15 cellular contexts compared by ENCODE assay signal in genomic region chr18:6405237-6406074, GRCh38. TPM values are rescaled to one million over a fixed set of nuclear protein-coding genes. Genes with fewer than 3 reads are reported as not detected.
A peak's percentile ranks its signal among the peaks of the same experiment; 100 is the strongest.
DNase-seq lines count a peak whose midpoint lies in the region; ATAC-seq, FAIRE-seq and TF ChIP-seq lines count a peak whose summit lies in the region.
"Had no signal": no experiment of that assay in that cellular context is flagged by ENCODE, and none has a peak within 500 bp of the region (broad histone marks: within the 10 kb centered on the region; RNA-seq: fewer than 3 reads in every experiment).

No MANE protein-coding gene starts in this region.

- no TSS peak for BruUV-seq in GM12878 (replicated peaks; lab: Mats Ljungman, UMichigan)

- TF ChIP-seq RAD21 in GM12878 (IDR thresholded peaks at IDR 0.05; ENCODE audit: insufficient read depth, low read depth, low read length) = no peak

- CTCF ChIA-PET in GM12878 (lab: Yijun Ruan, JAX) = no interaction called here

- H4K20me1 ChIP-seq in GM12878 (ENCODE audit: control insufficient read depth, insufficient read depth) = no peaks in the 10 kb centered on the region

- no peak overlapping the region for H3K4me3 Mint-ChIP-seq in natural killer cell treated with Interleukin-12 subunit alpha and Interleukin-12 subunit beta and Interleukin-15 and Interleukin-18, amount 100 ng/mL, for 72 hours
- no peak overlapping the region for H3K4me3 Mint-ChIP-seq in natural killer cell
- H3K4me3 Mint-ChIP-seq: stimulated activated naive CD8-positive, alpha-beta T cell treated with anti-CD3 and anti-CD28 coated beads, Interleukin-15, Interleukin-2, amounts not matched to agents 100 ng/mL and 50 ng/mL, for 24 hours had no signal

- peak overlapping the region; percentile 33 to 75 for H3K27ac Mint-ChIP-seq in natural killer cell treated with Interleukin-12 subunit alpha and Interleukin-12 subunit beta and Interleukin-15 and Interleukin-18, amount 100 ng/mL, for 72 hours
- H3K27ac Mint-ChIP-seq in natural killer cell = no peak overlapping the region
- H3K27ac Mint-ChIP-seq: stimulated activated naive CD8-positive, alpha-beta T cell treated with anti-CD3 and anti-CD28 coated beads, Interleukin-15, Interleukin-2, amounts not matched to agents 100 ng/mL and 50 ng/mL, for 24 hours had no signal

- H3K9ac ChIP-seq in GM12878 (ENCODE audit: control insufficient read depth, insufficient read depth, low read length) = no peak overlapping the region

- no peaks in the 10 kb centered on the region for H3K27me3 ChIP-seq in GM12878 (replicated peaks in 1 of 2; ENCODE audit: control insufficient read depth in 2 of 2, insufficient read depth in 2 of 2, low read length in 1 of 2)

- DNase-seq in natural killer cell treated with Interleukin-12 subunit alpha and Interleukin-12 subunit beta and Interleukin-15 and Interleukin-18, amount 100 ng/mL, for 72 hours (ENCODE audit: low spot score) = no peak
- DNase-seq in natural killer cell = no peak
- DNase-seq in GM12878 (ENCODE audit: low read depth, low spot score) = no peak
- DNase-seq in medulla oblongata (ENCODE audit: extremely low spot score) = peak; percentile 33
- DNase-seq in ACHN = no peak
- no peak for DNase-seq in LoVo (ENCODE audit: low spot score)
- DNase-seq in activated gamma-delta T cell (lab: John Stamatoyannopoulos, UW) = no peak
- DNase-seq in RKO (ENCODE audit: low spot score) = no peak
- DNase-seq: activated naive CD4-positive, alpha-beta T cell treated with anti-CD3 and anti-CD28 coated beads, Interleukin-2, amount 50 U/mL, for 16 hours; erythroblast; left ventricle myocardium inferior; NCI-H2029 treated with DMSO at 0.1 percent for 48 hours had no signal

- H3K36me3 Mint-ChIP-seq in natural killer cell treated with Interleukin-12 subunit alpha and Interleukin-12 subunit beta and Interleukin-15 and Interleukin-18, amount 100 ng/mL, for 72 hours = no peaks in the 10 kb centered on the region
- H3K36me3 Mint-ChIP-seq in natural killer cell = no peaks in the 10 kb centered on the region

- H3K4me1 Mint-ChIP-seq in natural killer cell treated with Interleukin-12 subunit alpha and Interleukin-12 subunit beta and Interleukin-15 and Interleukin-18, amount 100 ng/mL, for 72 hours (ENCODE audit: low read depth in 2 of 2) = peaks cover 13 to 28% of the 10 kb centered on the region in 2 donors
- H3K4me1 Mint-ChIP-seq in natural killer cell = peaks cover 27 to 36% of the 10 kb centered on the region in 2 donors

- in situ Hi-C loops in GM12878 (cut with MboI) (no loop called here), ACHN (cut with HindIII; ENCODE audit: low pct_ligation_motif_present, low pct_unique_long_range_greater_than_20kb, low sequenced_read_pairs) (no loop called here)

- no peak for ATAC-seq in natural killer cell treated with Interleukin-12 subunit alpha and Interleukin-12 subunit beta and Interleukin-15 and Interleukin-18, amount 100 ng/mL, for 72 hours
- ATAC-seq in natural killer cell (no peak), GM12878 (no peak)

- intact Hi-C loops in natural killer cell (cut with micrococcal nuclease) = no loop called here
- intact Hi-C loops in GM12878 (cut with micrococcal nuclease; ENCODE audit: unreplicated experiment) = no loop called here

- H3K4me1 ChIP-seq in GM12878 (ENCODE audit: control insufficient read depth, insufficient read depth, low read length) = peaks cover 10% of the 10 kb centered on the region; the same call in 1 of the 2 replicates
- H3K4me1 ChIP-seq: left ventricle myocardium inferior had no signal

- H3K4me2 ChIP-seq in GM12878 (ENCODE audit: control insufficient read depth, insufficient read depth) = peak overlapping the region; percentile 35; the same call in 1 of the 2 replicates

- H3K27ac ChIP-seq in GM12878 (ENCODE audit: control insufficient read depth, insufficient read depth) = no peak overlapping the region
- H3K27ac ChIP-seq: left ventricle myocardium inferior, VCaP had no signal

- H3K4me3 ChIP-seq in GM12878 = no peak overlapping the region
- H3K4me3 ChIP-seq: left ventricle myocardium inferior had no signal

- no peak for TF ChIP-seq CTCF in natural killer cell (IDR thresholded peaks at IDR 0.05)
- no peak for TF ChIP-seq CTCF in GM12878 (IDR thresholded peaks at IDR 0.05 in 2 of 3, conservative IDR thresholded peaks at IDR 0.05 in 1 of 3; ENCODE audit: control insufficient read depth in 2 of 3, extremely low read depth in 1 of 3, insufficient read depth in 1 of 3, low read depth in 3 of 3, low read length in 3 of 3)

- TF ChIP-seq EP300 in GM12878 (IDR thresholded peaks at IDR 0.05; ENCODE audit: borderline replicate concordance in 1 of 2, control insufficient read depth in 1 of 2, low read depth in 2 of 2, low read length in 2 of 2) = no peak

- POLR2A ChIA-PET in GM12878 (lab: Charles Lee) = no interaction called here

- SMC1A ChIA-PET in GM12878 (lab: Charles Lee; ENCODE audit: uncharacterized antibody, unreplicated experiment) = interaction anchor here (1.1 kb wide), 2 partner anchors 8 to 10 kb away, joined by 3 read pairs; no protein-coding TSS in a partner anchor

- RAD21 ChIA-PET in GM12878 (lab: Charles Lee; ENCODE audit: unreplicated experiment) = no interaction called here

- no peaks in the 10 kb centered on the region; the same call in none of the 2 replicates for H3K79me2 ChIP-seq in GM12878 (ENCODE audit: control insufficient read depth, insufficient read depth, low read length)

- no peaks in the 10 kb centered on the region for H3K9me3 Mint-ChIP-seq in natural killer cell treated with Interleukin-12 subunit alpha and Interleukin-12 subunit beta and Interleukin-15 and Interleukin-18, amount 100 ng/mL, for 72 hours
- no peaks in the 10 kb centered on the region for H3K9me3 Mint-ChIP-seq in natural killer cell
- H3K9me3 Mint-ChIP-seq: stimulated activated naive CD8-positive, alpha-beta T cell treated with anti-CD3 and anti-CD28 coated beads, Interleukin-15, Interleukin-2, amounts not matched to agents 100 ng/mL and 50 ng/mL, for 24 hours had no signal

- H2AFZ ChIP-seq in GM12878 (ENCODE audit: control insufficient read depth, low read depth, low read length) = no peak overlapping the region

- no peaks in the 10 kb centered on the region for H3K36me3 ChIP-seq in GM12878 (ENCODE audit: control insufficient read depth in 2 of 2, insufficient read depth in 2 of 2, low read length in 1 of 2)
- H3K36me3 ChIP-seq: left ventricle myocardium inferior had no signal

- no peak for FAIRE-seq in GM12878 (lab: Jason Lieb, UNC)
- FAIRE-seq: colon had no signal

- no peaks in the 10 kb centered on the region for H3K9me3 ChIP-seq in GM12878 (replicated peaks; ENCODE audit: control insufficient read depth, insufficient read depth, low read length)
- H3K9me3 ChIP-seq: left ventricle myocardium inferior had no signal

- TF ChIP-seq POLR2A in GM12878 (IDR thresholded peaks at IDR 0.05; ENCODE audit: low read depth, low read length) = no peak

- WGBS in GM12878 (ENCODE audit: insufficient coverage, insufficient replicate concordance, low lambda C conversion rate, missing lambda C conversion rate) = 88% methylated on average over 11 of the region's 11 CpGs

- H3K27me3 Mint-ChIP-seq in natural killer cell treated with Interleukin-12 subunit alpha and Interleukin-12 subunit beta and Interleukin-15 and Interleukin-18, amount 100 ng/mL, for 72 hours = no peaks in the 10 kb centered on the region
- no peaks in the 10 kb centered on the region for H3K27me3 Mint-ChIP-seq in natural killer cell (ENCODE audit: low read depth in 2 of 2)
- H3K27me3 Mint-ChIP-seq: stimulated activated naive CD8-positive, alpha-beta T cell treated with anti-CD3 and anti-CD28 coated beads, Interleukin-15, Interleukin-2, amounts not matched to agents 100 ng/mL and 50 ng/mL, for 24 hours had no signal

TF ChIP-seq in GM12878, 131 proteins besides CTCF, POLR2A, EP300 and RAD21 (continues in another document):
- no peak for TF ChIP-seq CBX3 (IDR thresholded peaks at IDR 0.05; ENCODE audit: borderline replicate concordance, low read depth)

RNA-seq across cellular contexts. Expression of gene L3MBTL4, which starts 9.3 kb away (rescaled TPM):
- 10 to 100 TPM in 1 of 2 donors, 1 to 10 TPM in 1; 4.1 to 10.2 TPM for total RNA-seq in natural killer cell treated with Interleukin-12 subunit alpha and Interleukin-12 subunit beta and Interleukin-15 and Interleukin-18, amount 100 ng/mL, for 72 hours
- total RNA-seq in natural killer cell (10 to 100 TPM; 27.9 to 34.2 (median 30.0) TPM), GM12878 (2014; rRNA removed) (4.9 and 5.3 TPM in 2 replicates), GM12878 (2014; rRNA removed; fragmentation: Illumina TruSeq; extraction: Trizol) (5.3 and 5.5 TPM in 2 replicates), GM12878 (2021) (8.7 and 9.7 TPM in 2 replicates)
- 10.6 and 19.0 TPM in 2 replicates for total RNA-seq in GM12878 (2013; cell fraction: nucleolus; rRNA removed)
- 1.3 TPM for polyA plus RNA-seq in GM12878 (2011; ENCODE audit: low read depth)
- polyA plus RNA-seq in GM12878 (2011; rRNA removed) (2.5 and 2.6 TPM in 2 replicates), GM12878 (2014; fragmentation: Illumina TruSeq; extraction: Trizol) (3.7 and 4.7 TPM in 2 replicates), GM12878 (2014; fragmentation: Nextera tagmentation; extraction: Ambion mirVana) (1 to 10 TPM; 1.3 to 1.6 TPM), GM12878 (2014; rRNA removed) (2.8 and 3.9 TPM in 2 replicates), GM12878 (2016; fragmentation: Nextera tagmentation; extraction: Ambion mirVana) (1 to 10 TPM; 2.1 to 4.2 TPM)
- polyA plus RNA-seq in GM12878 (2011; cell fraction: cytosol; rRNA removed) = 1.3 and 1.4 TPM in 2 replicates
- polyA plus RNA-seq in GM12878 (2011; cell fraction: nucleus; rRNA removed) = 4.2 TPM in 2 replicates
- polyA plus RNA-seq in GM12878 (2012) = 1.4 and 2.1 TPM in 2 replicates
- polyA minus RNA-seq in GM12878 (2011; rRNA and poly(A)+ RNA removed) = 4.6 and 6.4 TPM in 2 replicates
- 0.80 and 1.7 TPM in 2 replicates for polyA minus RNA-seq in GM12878 (2011; cell fraction: cytosol; rRNA and poly(A)+ RNA removed)
- polyA minus RNA-seq in GM12878 (2011; cell fraction: nucleus; rRNA and poly(A)+ RNA removed) = 5.9 and 10.8 TPM in 2 replicates

Comparison
In these comparisons a context has a peak if more than half of its experiments do, and no peak if none do; other contexts are left out.
1. H3K27ac Mint-ChIP-seq: peak in natural killer cell treated with Interleukin-12 subunit alpha and Interleukin-12 subunit beta and Interleukin-15 and Interleukin-18, amount 100 ng/mL, for 72 hours (2 of 2); none in natural killer cell (0 of 2).